In the genomic region with DNA sequence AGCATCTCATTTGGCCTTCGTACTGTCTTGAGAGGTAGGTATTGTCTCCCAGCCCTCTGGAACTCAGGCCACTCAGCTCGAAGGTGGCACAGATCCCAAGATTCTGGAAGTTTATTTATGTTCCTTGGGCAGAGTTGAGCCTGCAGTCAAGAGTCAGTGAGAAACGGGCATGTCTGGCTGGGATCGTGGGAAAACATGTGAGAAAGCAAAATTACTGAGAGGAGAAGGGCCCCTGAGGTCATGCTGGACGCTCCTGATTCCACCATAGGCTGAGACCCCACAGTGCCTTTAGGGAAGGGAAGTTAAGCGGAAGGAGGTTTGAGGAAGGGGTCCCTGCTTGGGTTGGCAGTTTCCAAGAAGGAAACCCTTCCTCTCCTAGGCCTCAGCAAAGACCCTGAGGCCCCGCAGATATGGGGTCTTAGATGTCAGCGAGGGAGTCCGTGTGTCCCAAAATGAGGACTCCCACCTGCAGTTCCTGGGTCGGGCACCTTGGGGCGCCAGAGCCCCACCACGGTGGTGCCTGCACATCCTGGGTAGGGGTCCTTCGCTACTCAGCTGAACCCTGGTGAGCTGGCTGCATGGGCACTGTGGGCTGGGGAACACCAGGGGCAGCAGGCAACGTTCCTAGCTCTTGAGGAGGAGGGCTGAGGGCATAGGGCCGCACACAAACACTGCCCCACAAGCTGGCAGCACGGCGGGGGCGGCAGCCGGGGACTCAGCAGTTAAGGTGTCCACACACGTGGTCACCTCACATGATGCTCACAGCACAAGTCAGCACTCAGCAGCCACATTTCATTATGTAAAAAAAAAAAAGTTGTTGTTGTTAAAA, we compare ENCODE assay signal across 1 cellular context.
TF ChIP-seq lines count a peak whose summit lies in the region.

No MANE protein-coding gene starts in this region.

TF ChIP-seq in HCT116, 20 proteins besides CTCF, POLR2A, EP300 and RAD21 (continued from another document):
- TF ChIP-seq EZH2phosphoT487 (IDR thresholded peaks at IDR 0.05; ENCODE audit: borderline replicate concordance) = no peak
- 0 out of 2 replicates have a peak, but pooled peaks have one; percentile 6 for TF ChIP-seq JUND (IDR thresholded peaks at IDR 0.05)
- TF ChIP-seq SIN3A (IDR thresholded peaks at IDR 0.05; ENCODE audit: low read depth) = peak; percentile 44; the same call in 1 of the 2 replicates
- TF ChIP-seq SP1 (IDR thresholded peaks at IDR 0.05; ENCODE audit: low read depth) = no peak
